ENCODE assay signal across 1 cellular context in genomic region chr10:95408931-95409873, GRCh38.
TF ChIP-seq lines count a peak whose summit lies in the region.

No MANE protein-coding gene starts in this region.

TF ChIP-seq in SK-N-SH, 30 proteins besides CTCF, POLR2A, EP300 and RAD21 (continued from another document):
- no peak for TF ChIP-seq POLR2AphosphoS5 (IDR thresholded peaks at IDR 0.05; ENCODE audit: low read depth, low read length)
- TF ChIP-seq RCOR1 (IDR thresholded peaks at IDR 0.05; ENCODE audit: low read length) = no peak
- TF ChIP-seq YY1 (IDR thresholded peaks at IDR 0.05; ENCODE audit: low read depth) = no peak
- no peak for TF ChIP-seq REST (IDR thresholded peaks at IDR 0.05; ENCODE audit: low read depth, low read length)
- TF ChIP-seq, protein P1, sequence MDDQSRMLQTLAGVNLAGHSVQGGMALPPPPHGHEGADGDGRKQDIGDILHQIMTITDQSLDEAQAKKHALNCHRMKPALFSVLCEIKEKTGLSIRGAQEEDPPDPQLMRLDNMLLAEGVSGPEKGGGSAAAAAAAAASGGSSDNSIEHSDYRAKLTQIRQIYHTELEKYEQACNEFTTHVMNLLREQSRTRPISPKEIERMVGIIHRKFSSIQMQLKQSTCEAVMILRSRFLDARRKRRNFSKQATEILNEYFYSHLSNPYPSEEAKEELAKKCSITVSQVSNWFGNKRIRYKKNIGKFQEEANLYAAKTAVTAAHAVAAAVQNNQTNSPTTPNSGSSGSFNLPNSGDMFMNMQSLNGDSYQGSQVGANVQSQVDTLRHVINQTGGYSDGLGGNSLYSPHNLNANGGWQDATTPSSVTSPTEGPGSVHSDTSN (IDR thresholded peaks at IDR 0.05) = no peak
